ENCODE assay signal across 8 cellular contexts in genomic region chrX:11758400-11759171, GRCh38. TPM values are rescaled to one million over a fixed set of nuclear protein-coding genes. Genes with fewer than 3 reads are reported as not detected.
DNase-seq lines count a peak whose midpoint lies in the region; ATAC-seq and TF ChIP-seq lines count a peak whose summit lies in the region.

No MANE protein-coding gene starts in this region.

- TF ChIP-seq CTCF in adrenal gland (IDR thresholded peaks at IDR 0.05) (peak; percentile 16 to 79 (median 50)), progenitor cell of endocrine pancreas (IDR thresholded peaks at IDR 0.05; ENCODE audit: unreplicated experiment) (peak; percentile 83), upper lobe of left lung (IDR thresholded peaks at IDR 0.05) (peak; percentile 63 to 91 (median 80))

- H3K27me3 Mint-ChIP-seq in T-cell, result peaks cover 0 to 8% of the 10 kb centered on the region in 2 donors
- H3K27me3 Mint-ChIP-seq in progenitor cell of endocrine pancreas, result peaks cover 3% of the 10 kb centered on the region

- CTCF ChIA-PET in HEK293T (lab: Yijun Ruan, JAX), result interaction anchor here (1.0 to 1.2 kb wide), 3 partner anchors 8 to 13 kb away, joined by 3 read pairs; no protein-coding TSS in a partner anchor
- CTCF ChIA-PET in T-cell (lab: Charles Lee), result interaction anchor here (0.7 to 2.0 kb wide), 4 partner anchors 9 to 16 kb away, joined by 3 to 7 read pairs (median 4); no protein-coding TSS in a partner anchor

- H3K9me3 Mint-ChIP-seq in T-cell (no peaks in the 10 kb centered on the region), progenitor cell of endocrine pancreas (ENCODE audit: low read depth) (peaks cover 22% of the 10 kb centered on the region)

- H3K36me3 ChIP-seq in adrenal gland (replicated peaks in 1 of 2) (peaks cover 0 to 16% of the 10 kb centered on the region in 2 donors), upper lobe of left lung (peaks cover 0 to 20% (median 8%) of the 10 kb centered on the region in 4 donors)

- ATAC-seq in T-cell (replicated peaks in 1 of 4), result peak; percentile 56 to 77 (median 70)
- peak; percentile 87 to 91 for ATAC-seq in left cardiac atrium
- ATAC-seq in upper lobe of left lung (ENCODE audit: low FRiP score in 2 of 2), result peak; percentile 95

- TF ChIP-seq POLR2A in adrenal gland (IDR thresholded peaks at IDR 0.05) (no peak), upper lobe of left lung (IDR thresholded peaks at IDR 0.05) (peak in 1 of 4 donors; percentile 61)

- POLR2A ChIA-PET in HEK293T (lab: Yijun Ruan, JAX) (interaction anchor here (0.6 to 1.3 kb wide), 3 partner anchors 9 to 35 kb away, joined by 3 to 5 read pairs (median 4); no protein-coding TSS in a partner anchor), T-cell (lab: Charles Lee) (interaction anchor here in 1 of 2 donors (0.7 kb wide), 1 partner anchor 10 kb away, joined by 4 read pairs; no protein-coding TSS in a partner anchor)

- H3K4me3 ChIP-seq in adrenal gland, result peak overlapping the region in 3 of 4 donors; percentile 32 to 72 (median 36)
- H3K4me3 ChIP-seq in upper lobe of left lung, result peak overlapping the region; percentile 60 to 83 (median 68)

- H3K36me3 Mint-ChIP-seq in T-cell, result peaks cover 22% of the 10 kb centered on the region
- H3K36me3 Mint-ChIP-seq in progenitor cell of endocrine pancreas (ENCODE audit: insufficient read depth), result peaks cover 8% of the 10 kb centered on the region

- H3K9me3 ChIP-seq in adrenal gland (replicated peaks in 1 of 3) (no peaks in the 10 kb centered on the region), upper lobe of left lung (no peaks in the 10 kb centered on the region)

- peak overlapping the region; percentile 83 to 98 (median 95) for H3K4me3 Mint-ChIP-seq in T-cell
- H3K4me3 Mint-ChIP-seq in progenitor cell of endocrine pancreas (ENCODE audit: low read depth), result peak overlapping the region; percentile 90

- intact Hi-C loops in adrenal gland (cut with DNase I) (no loop called here), left cardiac atrium (cut with DNase I) (no loop called here)

- WGBS in adrenal gland, 4 donors, result 0 to 54% (median 18%) methylated on average over 2 to 61 of the region's 66 CpGs
- WGBS in upper lobe of left lung, 2 donors, result 49% methylated on average over 43 of the region's 66 CpGs; no CpG with 5 or more reads in 1 of the 2 donors

- H3K4me1 ChIP-seq in adrenal gland (replicated peaks in 1 of 2) (no peaks in the 10 kb centered on the region), upper lobe of left lung (peaks cover 0 to 6% (median 1%) of the 10 kb centered on the region in 4 donors)

- H3K27me3 ChIP-seq in adrenal gland, result peaks cover 12% of the 10 kb centered on the region
- no peaks in the 10 kb centered on the region for H3K27me3 ChIP-seq in upper lobe of left lung

- no peak for TF ChIP-seq EP300 in upper lobe of left lung (IDR thresholded peaks at IDR 0.05)

- H3K27ac Mint-ChIP-seq in T-cell, result peak overlapping the region; percentile 98 to 100
- H3K27ac Mint-ChIP-seq in progenitor cell of endocrine pancreas, result peak overlapping the region; percentile 96

- peak; percentile 48 for DNase-seq in GM04504 (ENCODE audit: low read depth)
- peak; percentile 79 for DNase-seq in HEK293T (ENCODE audit: extremely low spot score)
- peak; percentile 73 for DNase-seq in NCI-H1105 (lab: John Stamatoyannopoulos, UW)
- peak; percentile 74 to 89 (median 86) for DNase-seq in T-cell
- peak; percentile 84 to 92 (median 86) for DNase-seq in adrenal gland
- peak; percentile 90 for DNase-seq in left cardiac atrium
- peak; percentile 79 for DNase-seq in progenitor cell of endocrine pancreas (ENCODE audit: low spot score, unreplicated experiment)
- peak; percentile 87 to 98 for DNase-seq in upper lobe of left lung

- H3K27ac ChIP-seq in adrenal gland, result peak overlapping the region in 4 of 5 donors; percentile 61 to 94 (median 80)
- H3K27ac ChIP-seq in upper lobe of left lung, result peak overlapping the region; percentile 87 to 93 (median 89)

- peaks cover 37 to 57% (median 39%) of the 10 kb centered on the region in 3 donors for H3K4me1 Mint-ChIP-seq in T-cell
- H3K4me1 Mint-ChIP-seq in progenitor cell of endocrine pancreas (ENCODE audit: low read depth), result peaks cover 13% of the 10 kb centered on the region

TF ChIP-seq in HEK293T, 16 proteins besides CTCF, POLR2A, EP300 and RAD21:
- TF ChIP-seq FOXK2 (IDR thresholded peaks at IDR 0.05), result no peak
- TF ChIP-seq L3MBTL2 (conservative IDR thresholded peaks at IDR 0.05), result no peak
- no peak for TF ChIP-seq SP1 (IDR thresholded peaks at IDR 0.05)
- no peak for TF ChIP-seq ELF4 (IDR thresholded peaks at IDR 0.05)
- TF ChIP-seq BHLHE40 (IDR thresholded peaks at IDR 0.05; ENCODE audit: borderline replicate concordance), result no peak
- no peak for TF ChIP-seq TARDBP (IDR thresholded peaks at IDR 0.05)
- TF ChIP-seq FOXM1 (IDR thresholded peaks at IDR 0.05; ENCODE audit: borderline replicate concordance), result no peak
- TF ChIP-seq FOXA1 (IDR thresholded peaks at IDR 0.05), result no peak
- TF ChIP-seq NFRKB (IDR thresholded peaks at IDR 0.05), result no peak
- TF ChIP-seq ARNT (IDR thresholded peaks at IDR 0.05), result no peak
- no peak for TF ChIP-seq ZNF384 (IDR thresholded peaks at IDR 0.05)
- TF ChIP-seq HDGF (IDR thresholded peaks at IDR 0.05; ENCODE audit: borderline replicate concordance), result no peak
- TF ChIP-seq SUZ12 (IDR thresholded peaks at IDR 0.05), result no peak
- no peak for TF ChIP-seq CTBP1 (IDR thresholded peaks at IDR 0.05; ENCODE audit: borderline replicate concordance)
- TF ChIP-seq LEF1 (IDR thresholded peaks at IDR 0.05; ENCODE audit: borderline replicate concordance), result no peak
- no peak for TF ChIP-seq PKNOX1 (IDR thresholded peaks at IDR 0.05)

RNA-seq across cellular contexts. Expression of gene MSL3, which starts 0.5 kb away (rescaled TPM):
- total RNA-seq in T-cell (100 to 1,000 TPM; 109 to 140 (median 133) TPM), adrenal gland (10 to 100 TPM; 12.0 to 31.9 (median 18.7) TPM), left cardiac atrium (10 to 100 TPM; 15.1 to 16.2 TPM), progenitor cell of endocrine pancreas (32.1 and 33.3 TPM in 2 replicates), upper lobe of left lung (10 to 100 TPM; 24.6 to 37.7 (median 31.3) TPM)
- 10 to 100 TPM; 20.0 to 43.7 (median 22.0) TPM for polyA plus RNA-seq in adrenal gland

Comparison
In these comparisons a context has a peak if more than half of its experiments do, and no peak if none do; other contexts are left out.
1. Peak in every context shown above with its lines: DNase-seq, ATAC-seq, H3K4me3 ChIP-seq and H3K27ac ChIP-seq.